ENCODE assay signal across 8 cellular contexts in the genomic region with DNA sequence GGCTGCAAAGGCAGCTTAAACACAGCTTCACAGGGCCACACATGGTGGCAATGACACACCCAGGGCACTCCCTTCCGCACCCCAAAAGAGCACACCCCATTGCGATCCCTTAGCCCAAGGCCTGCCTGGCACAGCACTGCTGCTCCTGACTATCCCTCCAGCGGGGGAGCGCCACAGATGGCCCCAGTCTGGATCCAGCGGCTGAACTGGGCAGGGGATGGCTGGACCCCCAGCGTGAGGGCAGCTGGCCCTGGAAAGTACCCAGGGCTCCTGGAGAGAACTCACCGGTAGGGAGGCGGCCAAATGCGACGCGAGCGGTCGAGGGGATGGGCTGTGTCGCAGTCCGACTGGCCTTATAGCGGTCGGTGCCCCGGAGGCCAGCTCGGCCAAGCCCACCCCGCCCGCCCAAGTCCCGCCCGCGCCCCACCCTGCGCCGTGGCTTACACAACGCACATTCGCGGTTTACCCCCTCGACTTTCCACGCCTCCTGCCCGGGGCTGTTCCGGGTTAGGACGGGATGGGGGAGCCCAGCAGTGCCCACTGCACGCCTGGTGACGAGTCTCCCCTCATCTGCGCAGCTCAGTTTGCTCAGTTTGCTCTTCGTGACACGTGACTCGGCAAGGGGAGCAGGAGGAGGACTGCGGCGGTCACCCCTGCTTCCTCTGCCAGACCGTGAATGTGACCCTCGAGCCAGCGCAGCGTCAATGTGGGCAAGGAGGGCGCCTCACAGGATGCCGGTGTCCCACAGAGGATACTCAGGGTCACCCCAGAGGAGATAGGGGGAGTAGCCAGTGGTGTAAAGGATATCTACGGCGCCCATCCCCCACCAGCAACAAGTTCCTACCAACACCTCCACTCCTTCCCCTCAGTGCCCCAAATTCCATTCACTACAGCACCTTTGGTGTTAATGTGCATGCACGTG. TPM values are rescaled to one million over a fixed set of nuclear protein-coding genes. Genes with fewer than 3 reads are reported as not detected.
DNase-seq lines count a peak whose midpoint lies in the region; ATAC-seq and TF ChIP-seq lines count a peak whose summit lies in the region.

Gene S100A6, minus strand, starts transcription at position 328 of the 922 bp plus-strand sequence. CDS start 652 bp downstream, outside the sequence.

- peak in 1 of 3 donors; percentile 12 for TF ChIP-seq CTCF in ovary (IDR thresholded peaks at IDR 0.05)

- intact Hi-C loops in T-helper 1 cell treated with Interleukin-12 subunit alpha and Interleukin-12 subunit beta and Interleukin-4 antibody, amounts not matched to agents 30 ng/mL and 1 ng/mL, for 36 hours (cut with micrococcal nuclease) = loop anchor here (1.0 to 10.0 kb wide), 5 partner anchors 9 to 429 kb away; partner anchors contain the start of genes CHTOP, CREB3L4, S100A4 and SLC39A1
- intact Hi-C loops in head of caudate nucleus (cut with DNase I) = no loop called here
- intact Hi-C loops in ovary (cut with DNase I) = loop anchor here in 1 of 4 donors (1.0 kb wide), 1 partner anchor 30 kb away; no protein-coding TSS in a partner anchor

- DNase-seq in EL = peak; percentile 96
- peak; percentile 45 for DNase-seq in HuH-7.5 (ENCODE audit: low spot score)
- peak; percentile 97 for DNase-seq in adipocyte (ENCODE audit: low read depth)
- DNase-seq in head of caudate nucleus = peak; percentile 34 to 84 (median 68)
- peak; percentile 83 to 89 (median 86) for DNase-seq in ovary

- H3K27ac ChIP-seq in ovary = peak within 1 kb of the TSS; percentile 95 to 97
- H3K27ac ChIP-seq in temporal lobe (ENCODE audit: low read depth, low read length) = peak within 1 kb of the TSS; percentile 88

- peak within 1 kb of the TSS; percentile 92 for H3K4me3 ChIP-seq in adipocyte (ENCODE audit: low read length)
- peak within 1 kb of the TSS; percentile 56 for H3K4me3 ChIP-seq in ovary

- TF ChIP-seq POLR2A in ovary (IDR thresholded peaks at IDR 0.05) = peak; percentile 78

- peaks cover 39% of the 10 kb centered on the region for H3K4me1 ChIP-seq in adipocyte (ENCODE audit: control insufficient read depth, insufficient read depth, low read length)
- H3K4me1 ChIP-seq in ovary (ENCODE audit: insufficient read depth) = peaks cover 18% of the 10 kb centered on the region

- H3K9me3 ChIP-seq in adipocyte (ENCODE audit: control insufficient read depth, low read length) (no peaks in the 10 kb centered on the region), ovary (no peaks in the 10 kb centered on the region)

- H3K36me3 ChIP-seq in adipocyte (ENCODE audit: control insufficient read depth, insufficient read depth, low read length, severe bottlenecking) (peaks cover 11% of the 10 kb centered on the region), ovary (no peaks in the 10 kb centered on the region)

- WGBS in ovary, 3 donors = 1% methylated on average over 44 to 51 of the region's 51 CpGs

- H3K9ac ChIP-seq in adipocyte (ENCODE audit: low read length) = peak within 1 kb of the TSS; percentile 99

- H3K27me3 ChIP-seq in adipocyte (replicated peaks; ENCODE audit: control insufficient read depth, insufficient read depth, low read length) = no peaks in the 10 kb centered on the region
- H3K27me3 ChIP-seq in ovary = no peaks in the 10 kb centered on the region

- TF ChIP-seq EP300 in ovary (IDR thresholded peaks at IDR 0.05) = no peak

- ATAC-seq in HG03175 (IDR thresholded peaks at IDR 0.05; ENCODE audit: unreplicated experiment) = no peak

RNA-seq across cellular contexts. Expression of gene S100A6, which starts in this region (rescaled TPM):
- total RNA-seq in T-helper 1 cell treated with Interleukin-12 subunit alpha and Interleukin-12 subunit beta and Interleukin-4 antibody, amounts not matched to agents 30 ng/mL and 1 ng/mL, for 36 hours = 410 and 418 TPM in 2 replicates
- total RNA-seq in ovary (100 to 1,000 TPM; 170 to 646 (median 456) TPM), temporal lobe (8.1 TPM)
- 100 to 1,000 TPM; 587 to 764 TPM for polyA plus RNA-seq in ovary

Comparison
In these comparisons a context has a peak if more than half of its experiments do, and no peak if none do; other contexts are left out.
1. RNA of gene S100A6 (total RNA-seq): 170 to 646 TPM in ovary and 410 to 418 TPM in T-helper 1 cell treated with Interleukin-12 subunit alpha and Interleukin-12 subunit beta and Interleukin-4 antibody, amounts not matched to agents 30 ng/mL and 1 ng/mL, for 36 hours; 8.1 TPM in temporal lobe (single experiment); every median in the first group is over 10 times any median in the second.
2. DNase-seq: peak in every context shown above with its lines; median percentile 97 in adipocyte; 96 in EL; 86 in ovary; 68 in head of caudate nucleus; 45 in HuH-7.5.